Comparison of ENCODE assay signal across 14 cellular contexts in genomic region chr13:101707659-101708058, GRCh38.
DNase-seq lines count a peak whose midpoint lies in the region; ATAC-seq and TF ChIP-seq lines count a peak whose summit lies in the region.
"Had no signal": no experiment of that assay in that cellular context is flagged by ENCODE, and none has a peak within 500 bp of the region (broad histone marks: within the 10 kb centered on the region; RNA-seq: fewer than 3 reads in every experiment).

No MANE protein-coding gene starts in this region.

- H3K4me2 ChIP-seq in BLaER1 treated with 17β-estradiol and CSF1 and Interleukin-3, amounts not matched to agents 10 nM and 100 nM, result peak overlapping the region; percentile 42 to 77 (median 65); a peak in 17 of 22 replicates
- no peak overlapping the region for H3K4me2 ChIP-seq in GM23248 (ENCODE audit: unreplicated experiment)

- WGBS in GM23248 (ENCODE audit: low coverage in 1 of 2, low lambda C conversion rate in 2 of 2, missing lambda C conversion rate in 2 of 2), 2 experiments, result 84 to 89% methylated on average over 2 of the region's 2 CpGs
- 72 to 83% (median 78%) methylated on average over 2 of the region's 2 CpGs for WGBS in heart left ventricle, 4 donors

- no peaks in the 10 kb centered on the region for H3K9me2 ChIP-seq in GM23248 (ENCODE audit: insufficient read depth)

- peak overlapping the region in 6 of 11 experiments; percentile 64 to 75 (median 72); a peak in 11 of 22 replicates for H3K9ac ChIP-seq in BLaER1 treated with 17β-estradiol and CSF1 and Interleukin-3, amounts not matched to agents 10 nM and 100 nM
- no peak overlapping the region for H3K9ac ChIP-seq in GM23248

- peak overlapping the region; percentile 84 to 95 (median 90) for H3K27ac ChIP-seq in BLaER1 treated with 17β-estradiol and CSF1 and Interleukin-3, amounts not matched to agents 10 nM and 100 nM
- peak overlapping the region; percentile 78; the same call in 1 of the 2 replicates for H3K27ac ChIP-seq in GM23248
- no peak overlapping the region for H3K27ac ChIP-seq in heart left ventricle

- H3K36me3 ChIP-seq in BLaER1 treated with 17β-estradiol and CSF1 and Interleukin-3, amounts not matched to agents 10 nM and 100 nM, result no peaks in the 10 kb centered on the region
- H3K36me3 ChIP-seq in GM23248 (ENCODE audit: low read depth), result peaks cover 51% of the 10 kb centered on the region
- no peaks in the 10 kb centered on the region for H3K36me3 ChIP-seq in heart left ventricle

- ATAC-seq in left lobe of liver, result peak; percentile 40
- ATAC-seq in heart left ventricle, result no peak
- ATAC-seq in HG02678 (IDR thresholded peaks at IDR 0.05; ENCODE audit: unreplicated experiment), result no peak
- ATAC-seq: A549 had no signal

- no peak for DNase-seq in GM23248
- no peak for DNase-seq in left lobe of liver (ENCODE audit: low spot score)
- DNase-seq in heart left ventricle, result no peak
- no peak for DNase-seq in stimulated activated naive CD4-positive, alpha-beta T cell (lab: John Stamatoyannopoulos, UW)
- DNase-seq: AML-193; C1 segment of cervical spinal cord; CD4-positive, alpha-beta T cell; DMS153; DMS79 treated with DMSO at 0.1 percent for 48 hours; GDM1; KG1 had no signal

- H3K27me3 ChIP-seq in BLaER1 treated with 17β-estradiol and CSF1 and Interleukin-3, amounts not matched to agents 10 nM and 100 nM, result no peaks in the 10 kb centered on the region
- no peaks in the 10 kb centered on the region for H3K27me3 ChIP-seq in GM23248 (replicated peaks; ENCODE audit: insufficient read depth)
- H3K27me3 ChIP-seq in heart left ventricle, result no peaks in the 10 kb centered on the region

- in situ Hi-C loops in GM23248 (cut with MboI), result no loop called here

- peaks cover 19 to 62% (median 36%) of the 10 kb centered on the region in 10 experiments for H3K4me1 ChIP-seq in BLaER1 treated with 17β-estradiol and CSF1 and Interleukin-3, amounts not matched to agents 10 nM and 100 nM
- peaks cover 17% of the 10 kb centered on the region for H3K4me1 ChIP-seq in GM23248 (ENCODE audit: insufficient read depth)
- H3K4me1 ChIP-seq in heart left ventricle, result peaks cover 0 to 14% (median 0%) of the 10 kb centered on the region in 12 donors

- TF ChIP-seq CTCF in heart left ventricle (IDR thresholded peaks at IDR 0.05), result no peak

- H2AFZ ChIP-seq in GM23248, result no peak overlapping the region

- TF ChIP-seq POLR2A in heart left ventricle (IDR thresholded peaks at IDR 0.05), result no peak

- intact Hi-C loops in heart left ventricle (cut with DNase I), result no loop called here

- H4K20me1 ChIP-seq in BLaER1 treated with 17β-estradiol and CSF1 and Interleukin-3, amounts not matched to agents 10 nM and 100 nM, result no peaks in the 10 kb centered on the region
- no peaks in the 10 kb centered on the region for H4K20me1 ChIP-seq in GM23248 (ENCODE audit: insufficient read depth)

- peaks cover 32% of the 10 kb centered on the region for H3F3A ChIP-seq in GM23248 (ENCODE audit: insufficient read depth)

- no peak overlapping the region for H3K4me3 ChIP-seq in BLaER1 treated with 17β-estradiol and CSF1 and Interleukin-3, amounts not matched to agents 10 nM and 100 nM
- H3K4me3 ChIP-seq in GM23248 (no peak overlapping the region), heart left ventricle (no peak overlapping the region)
- H3K4me3 ChIP-seq: A549 had no signal

- H3K79me2 ChIP-seq in GM23248 (ENCODE audit: insufficient read depth), result no peaks in the 10 kb centered on the region

- H3K9me3 ChIP-seq in BLaER1 treated with 17β-estradiol and CSF1 and Interleukin-3, amounts not matched to agents 10 nM and 100 nM (replicated peaks in 1 of 11), result peaks cover 0 to 36% (median 12%) of the 10 kb centered on the region in 11 experiments; a peak in 12 of 22 replicates
- no peaks in the 10 kb centered on the region for H3K9me3 ChIP-seq in GM23248 (ENCODE audit: low read depth)
- H3K9me3 ChIP-seq in heart left ventricle, result no peaks in the 10 kb centered on the region
- H3K9me3 ChIP-seq: A549 had no signal

Comparison
In these comparisons a context has a peak if more than half of its experiments do, and no peak if none do; other contexts are left out.
1. H3K27ac ChIP-seq: peak in BLaER1 treated with 17β-estradiol and CSF1 and Interleukin-3, amounts not matched to agents 10 nM and 100 nM (11 of 11) and GM23248 (single experiment); none in heart left ventricle (0 of 12).